Comparison of ENCODE assay signal across 15 cellular contexts in genomic region chr2:127535422-127535901, GRCh38. TPM values are rescaled to one million over a fixed set of nuclear protein-coding genes. Genes with fewer than 3 reads are reported as not detected.
DNase-seq lines count a peak whose midpoint lies in the region; ATAC-seq and TF ChIP-seq lines count a peak whose summit lies in the region.
"Had no signal": no experiment of that assay in that cellular context is flagged by ENCODE, and none has a peak within 500 bp of the region (broad histone marks: within the 10 kb centered on the region; RNA-seq: fewer than 3 reads in every experiment).

Gene MYO7B, plus strand, starts transcription at chr2:127535683. Its CDS starts 24,040 bp downstream, at chr2:127559723.

- H3K9me3 ChIP-seq in right lobe of liver: no peaks in the 10 kb centered on the region
- H3K9me3 ChIP-seq in adrenal gland (replicated peaks in 1 of 3): no peaks in the 10 kb centered on the region

- peak; percentile 16 to 95 (median 34) for ATAC-seq in right lobe of liver
- ATAC-seq: left cardiac atrium had no signal

- H3K4me1 ChIP-seq in right lobe of liver: no peaks in the 10 kb centered on the region
- H3K4me1 ChIP-seq in adrenal gland (replicated peaks in 1 of 2): no peaks in the 10 kb centered on the region

- H3K36me3 ChIP-seq in right lobe of liver: no peaks in the 10 kb centered on the region
- no peaks in the 10 kb centered on the region for H3K36me3 ChIP-seq in adrenal gland (replicated peaks in 1 of 2)

- TF ChIP-seq CTCF in right lobe of liver (IDR thresholded peaks at IDR 0.05) (no peak), adrenal gland (IDR thresholded peaks at IDR 0.05) (no peak), dorsolateral prefrontal cortex (IDR thresholded peaks at IDR 0.05 in 54 of 56, conservative IDR thresholded peaks at IDR 0.05 in 2 of 56; ENCODE audit: low read depth in 1 of 56, partially characterized antibody in 56 of 56) (no peak)

- TF ChIP-seq POLR2A in right lobe of liver (IDR thresholded peaks at IDR 0.05) (no peak), adrenal gland (IDR thresholded peaks at IDR 0.05) (no peak)

- H3K27me3 ChIP-seq in right lobe of liver (no peaks in the 10 kb centered on the region), adrenal gland (no peaks in the 10 kb centered on the region), dorsolateral prefrontal cortex (peaks cover 0 to 4% (median 0%) of the 10 kb centered on the region in 45 donors)

- peak; percentile 96 for DNase-seq in COLO668 (lab: John Stamatoyannopoulos, UW; ENCODE audit: unreplicated experiment)
- peak; percentile 78 for DNase-seq in LoVo (ENCODE audit: low spot score)
- no peak for DNase-seq in RPMI7951 (ENCODE audit: low read depth)
- DNase-seq in right lobe of liver: peak in 2 of 3 donors; percentile 53 to 56
- no peak for DNase-seq in adrenal gland
- DNase-seq in HuH-7.5 (ENCODE audit: low spot score): no peak
- DNase-seq in activated naive CD4-positive, alpha-beta T cell (lab: John Stamatoyannopoulos, UW): no peak
- DNase-seq in dorsolateral prefrontal cortex: no peak
- DNase-seq: activated CD4-positive, alpha-beta T cell treated with anti-CD3 and anti-CD28 coated beads for 48 hours; activated naive CD4-positive, alpha-beta T cell treated with anti-CD3 and anti-CD28 coated beads, Interleukin-2, amount 50 U/mL, for 16 hours; GDM1; hippocampal formation; left cardiac atrium had no signal

- H3K4me3 ChIP-seq in right lobe of liver: no peak within 1 kb of the TSS
- no peak within 1 kb of the TSS for H3K4me3 ChIP-seq in adrenal gland
- H3K4me3 ChIP-seq in dorsolateral prefrontal cortex: no peak within 1 kb of the TSS

- 23% methylated on average over 4 of the region's 11 CpGs for WGBS in right lobe of liver (ENCODE audit: insufficient coverage, low coverage, low lambda C conversion rate, missing lambda C conversion rate)
- 71 to 75% (median 73%) methylated on average over 10 to 11 of the region's 11 CpGs for WGBS in adrenal gland, 4 donors

- H3K27ac ChIP-seq in right lobe of liver: no peak within 1 kb of the TSS
- no peak within 1 kb of the TSS for H3K27ac ChIP-seq in adrenal gland
- no peak within 1 kb of the TSS for H3K27ac ChIP-seq in dorsolateral prefrontal cortex
- H3K27ac ChIP-seq: KMS-11 had no signal

- intact Hi-C loops in right lobe of liver (cut with DNase I) (no loop called here), adrenal gland (cut with DNase I) (no loop called here), dorsolateral prefrontal cortex (cut with DNase I) (no loop called here)

RNA-seq across cellular contexts. Expression of gene MYO7B, which starts in this region (rescaled TPM):
- total RNA-seq in RPMI7951 (2014; rRNA removed; shearing (Covaris generic)): 11.3 and 12.7 TPM in 2 replicates
- total RNA-seq in right lobe of liver (1 to 10 TPM in 2 of 6 experiments, under 1 TPM in 3, not detected in 1; 0.21 to 2.7 (median 0.37) TPM), adrenal gland (under 1 TPM in 7 of 8 donors, not detected in 1; 0.13 to 0.96 (median 0.32) TPM), dorsolateral prefrontal cortex (1 to 10 TPM in 28 of 120 experiments, under 1 TPM in 84, not detected in 8; 0.08 to 3.0 (median 0.52) TPM)
- polyA plus RNA-seq in adrenal gland: 1 to 10 TPM in 1 of 3 donors, under 1 TPM in 2; 0.16 to 1.5 (median 0.84) TPM
- total RNA-seq: SK-MEL-5 had no signal

Comparison
In these comparisons a context has a peak if more than half of its experiments do, and no peak if none do; other contexts are left out.
1. DNase-seq: peak in COLO668 (single experiment), LoVo (single experiment) and right lobe of liver (2 of 3); none in RPMI7951 (single experiment), adrenal gland (0 of 7), HuH-7.5 (single experiment), activated naive CD4-positive, alpha-beta T cell (0 of 4) and dorsolateral prefrontal cortex (0 of 10).